31 cellular contexts compared by ENCODE assay signal in the genomic region with DNA sequence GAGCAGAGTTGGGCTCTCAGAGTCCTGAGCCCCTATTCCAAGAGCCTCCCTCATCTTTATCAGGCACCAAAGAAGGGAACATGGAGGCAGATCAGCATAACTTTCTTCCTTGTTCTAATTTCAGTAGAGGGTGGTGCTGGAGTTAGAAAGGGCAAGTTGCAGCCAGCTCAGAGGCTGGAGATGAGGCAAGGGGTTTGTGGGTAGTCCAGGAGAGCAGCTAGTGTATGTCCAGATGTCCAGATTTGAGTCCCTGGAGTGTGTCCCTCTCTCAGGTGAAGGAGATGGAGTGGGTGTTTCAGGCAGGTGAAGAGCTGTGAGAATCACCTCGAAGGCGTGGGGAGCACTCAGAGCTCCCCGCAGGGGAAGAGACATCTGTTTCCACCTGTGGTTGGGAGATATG. TPM values are rescaled to one million over a fixed set of nuclear protein-coding genes. Genes with fewer than 3 reads are reported as not detected.
DNase-seq lines count a peak whose midpoint lies in the region; ATAC-seq, FAIRE-seq and TF ChIP-seq lines count a peak whose summit lies in the region.
"Had no signal": no experiment of that assay in that cellular context is flagged by ENCODE, and none has a peak within 500 bp of the region (broad histone marks: within the 10 kb centered on the region; RNA-seq: fewer than 3 reads in every experiment).

No MANE protein-coding gene starts in this region.

- H3K27ac ChIP-seq in IMR-90 (ENCODE audit: insufficient read depth, low read length) (no peak overlapping the region), endothelial cell of umbilical vein (ENCODE audit: insufficient read depth, low read depth, low read length) (peak overlapping the region; percentile 65), right atrium auricular region (peak overlapping the region; percentile 67 to 76), suprapubic skin (peak overlapping the region; percentile 82), SK-N-SH (ENCODE audit: low read depth in 2 of 2, low read length in 1 of 2) (no peak overlapping the region)
- H3K27ac ChIP-seq: body of pancreas, left lung, upper lobe of right lung, WERI-Rb-1 had no signal

- WGBS in IMR-90 (ENCODE audit: extremely low coverage in 2 of 2, insufficient read length in 1 of 2), 2 experiments: 87% methylated on average over 3 of the region's 3 CpGs; no CpG with 5 or more reads in 1 of the 2 experiments
- WGBS in suprapubic skin: 86% methylated on average over 2 of the region's 3 CpGs
- 0% methylated on average over 1 of the region's 3 CpGs for WGBS in SK-N-SH (ENCODE audit: low lambda C conversion rate)

- H3K4me2 ChIP-seq in IMR-90 (ENCODE audit: low read depth, low read length) (no peak overlapping the region), endothelial cell of umbilical vein (ENCODE audit: insufficient read depth, low read length) (peak overlapping the region; percentile 50), SK-N-SH (no peak overlapping the region)

- TF ChIP-seq RAD21 in IMR-90 (IDR thresholded peaks at IDR 0.05; ENCODE audit: low read length): no peak
- TF ChIP-seq RAD21 in SK-N-SH (IDR thresholded peaks at IDR 0.05; ENCODE audit: low read length): no peak

- no peaks in the 10 kb centered on the region for H3K36me3 ChIP-seq in IMR-90 (ENCODE audit: control insufficient read depth, insufficient read depth, low read length)
- no peaks in the 10 kb centered on the region for H3K36me3 ChIP-seq in endothelial cell of umbilical vein (ENCODE audit: control insufficient read depth in 2 of 2, extremely low read depth in 1 of 2, insufficient read depth in 2 of 2, low read length in 2 of 2)
- H3K36me3 ChIP-seq in right atrium auricular region: no peaks in the 10 kb centered on the region
- H3K36me3 ChIP-seq in suprapubic skin: no peaks in the 10 kb centered on the region
- no peaks in the 10 kb centered on the region for H3K36me3 ChIP-seq in SK-N-SH (replicated peaks in 1 of 2; ENCODE audit: control insufficient read depth in 1 of 2, insufficient read depth in 2 of 2, low read length in 1 of 2)
- H3K36me3 ChIP-seq: left lung, upper lobe of right lung, WERI-Rb-1 had no signal

- peak overlapping the region; percentile 6 for H2AK9ac ChIP-seq in IMR-90 (replicated peaks; ENCODE audit: low read depth, low read length, poor library complexity)

- no peak overlapping the region for H2BK5ac ChIP-seq in IMR-90 (ENCODE audit: low read depth, low read length, poor library complexity, severe bottlenecking)

- no peak overlapping the region for H2BK15ac ChIP-seq in IMR-90 (ENCODE audit: low read depth, low read length)

- no peak overlapping the region for H3K23ac ChIP-seq in IMR-90 (ENCODE audit: low read depth, low read length)

- H3K9me1 ChIP-seq in IMR-90 (ENCODE audit: insufficient read depth, low read length): no peaks in the 10 kb centered on the region; the same call in 1 of the 2 replicates
- H3K9me1 ChIP-seq in endothelial cell of umbilical vein (replicated peaks; ENCODE audit: control insufficient read depth, extremely low read depth, insufficient read depth, low read length): no peaks in the 10 kb centered on the region

- H2AFZ ChIP-seq in IMR-90 (replicated peaks; ENCODE audit: low read length, poor library complexity): no peak overlapping the region
- peak overlapping the region; percentile 83 for H2AFZ ChIP-seq in endothelial cell of umbilical vein (ENCODE audit: low read depth, low read length)
- H2AFZ ChIP-seq in SK-N-SH (ENCODE audit: low read depth): no peak overlapping the region

- H3K4me1 ChIP-seq in IMR-90 (ENCODE audit: control insufficient read depth, insufficient read depth, low read length) (no peaks in the 10 kb centered on the region), endothelial cell of umbilical vein (ENCODE audit: control insufficient read depth, extremely low read depth, insufficient read depth, low read length) (peaks cover 17% of the 10 kb centered on the region), right atrium auricular region (peaks cover 0 to 20% of the 10 kb centered on the region in 2 donors), suprapubic skin (peaks cover 36% of the 10 kb centered on the region), SK-N-SH (ENCODE audit: control insufficient read depth in 1 of 2, insufficient read depth in 2 of 2, low read depth in 1 of 2, low read length in 1 of 2) (peaks cover 0 to 10% of the 10 kb centered on the region in 2 experiments; a peak in 2 of 4 replicates)
- H3K4me1 ChIP-seq: body of pancreas, left lung, upper lobe of right lung had no signal

- CTCF ChIA-PET in IMR-90 (lab: Yijun Ruan, JAX): interaction anchor here (0.6 to 1.1 kb wide), 2 partner anchors 122 to 123 kb away, joined by 3 read pairs; a partner anchor contains a TSS
- CTCF ChIA-PET in endothelial cell of umbilical vein (lab: Charles Lee): interaction anchor here (0.7 to 3.5 kb wide), 5 partner anchors 9 to 122 kb away, joined by 3 to 44 read pairs (median 7); a partner anchor contains a TSS
- CTCF ChIA-PET in SK-N-SH (lab: Yijun Ruan, JAX): interaction anchor here (1.1 to 1.4 kb wide), 2 partner anchors 15 to 121 kb away, joined by 5 read pairs; no protein-coding TSS in a partner anchor

- H3K56ac ChIP-seq in IMR-90 (ENCODE audit: extremely low read depth, insufficient read depth, low read length): no peak overlapping the region

- dilution Hi-C loops in IMR-90 (cut with HindIII; ENCODE audit: low sequenced_read_pairs, unreplicated experiment) (no loop called here), endothelial cell of umbilical vein (cut with MboI; ENCODE audit: extremely low pct_ligation_motif_present, low sequenced_read_pairs) (no loop called here)

- H3K14ac ChIP-seq in IMR-90 (replicated peaks; ENCODE audit: low read depth, low read length): no peak overlapping the region

- BruUV-seq in IMR-90 (replicated peaks; lab: Mats Ljungman, UMichigan) (no TSS peak), endothelial cell of umbilical vein (replicated peaks; lab: Mats Ljungman, UMichigan) (no TSS peak)

- no peaks in the 10 kb centered on the region for H3K9me2 ChIP-seq in SK-N-SH

- TF ChIP-seq POLR2A in IMR-90 (IDR thresholded peaks at IDR 0.05; ENCODE audit: low read depth, low read length) (no peak), endothelial cell of umbilical vein (IDR thresholded peaks at IDR 0.05; ENCODE audit: low read depth, low read length) (no peak), suprapubic skin (IDR thresholded peaks at IDR 0.05) (no peak)

- no peak overlapping the region for H3K18ac ChIP-seq in IMR-90 (ENCODE audit: low read depth, low read length)

- H3K4me3 ChIP-seq in IMR-90 (ENCODE audit: insufficient read depth, low read depth, low read length) (no peak overlapping the region), endothelial cell of umbilical vein (replicated peaks in 1 of 3; ENCODE audit: insufficient read depth in 1 of 3, low read depth in 1 of 3, low read length in 3 of 3) (no peak overlapping the region), right atrium auricular region (no peak overlapping the region), suprapubic skin (no peak overlapping the region), SK-N-SH (ENCODE audit: low read depth in 2 of 2, low read length in 1 of 2) (no peak overlapping the region)
- H3K4me3 ChIP-seq: body of pancreas, left lung, upper lobe of right lung had no signal

- H2AK5ac ChIP-seq in IMR-90 (ENCODE audit: low read depth, low read length): no peak overlapping the region

- H4K91ac ChIP-seq in IMR-90 (ENCODE audit: insufficient read depth, low read depth, low read length): no peak overlapping the region

- no peak overlapping the region for H2BK120ac ChIP-seq in IMR-90 (ENCODE audit: low read depth, low read length)

- H3K27me3 ChIP-seq in IMR-90 (ENCODE audit: control insufficient read depth, insufficient read depth, low read length) (peaks cover 69% of the 10 kb centered on the region), endothelial cell of umbilical vein (ENCODE audit: control insufficient read depth in 2 of 2, insufficient read depth in 2 of 2, low read length in 2 of 2) (peaks cover 0 to 1% of the 10 kb centered on the region in 2 experiments), right atrium auricular region (no peaks in the 10 kb centered on the region), suprapubic skin (no peaks in the 10 kb centered on the region), SK-N-SH (ENCODE audit: insufficient read depth) (no peaks in the 10 kb centered on the region; the same call in 1 of the 2 replicates)
- H3K27me3 ChIP-seq: body of pancreas, upper lobe of right lung had no signal

- DNase-seq in IMR-90: no peak
- DNase-seq in endothelial cell of umbilical vein (ENCODE audit: low read depth, low spot score): no peak
- no peak for DNase-seq in right atrium auricular region (ENCODE audit: low spot score)
- no peak for DNase-seq in suprapubic skin (ENCODE audit: low spot score in 2 of 2)
- no peak for DNase-seq in NCI-H82 treated with DMSO at 0.1 percent for 48 hours (lab: John Stamatoyannopoulos, UW; ENCODE audit: unreplicated experiment)
- no peak for DNase-seq in NCI-H2029 (lab: John Stamatoyannopoulos, UW)
- DNase-seq in effector CD4-positive, alpha-beta T cell: no peak
- no peak for DNase-seq in SK-N-SH
- DNase-seq: activated CD4-positive, alpha-beta T cell treated with anti-CD3 and anti-CD28 coated beads, Interleukin-2, amount 10 ng/mL, durations not matched to agents 7 days and 5 days; activated CD8-positive, alpha-beta memory T cell treated with anti-CD3 and anti-CD28 coated beads, Interleukin-2, amount 10 ng/mL, durations not matched to agents 7 days and 5 days; activated naive CD4-positive, alpha-beta T cell; activated T-cell treated with anti-CD3 and anti-CD28 coated beads, Interleukin-2, amount 50 U/mL, for 48 hours; body of pancreas; C1 segment of cervical spinal cord; Calu3; Kasumi-1; left lung; naive B cell; NCI-H1048; NCI-H1694; NCI-H524 treated with DMSO at 0.1 percent for 48 hours; stimulated activated CD4-positive, alpha-beta T cell treated with anti-CD3 and anti-CD28 coated beads, Interleukin-4, amount 100 ng/mL, for 1 hour; T1000; upper lobe of right lung; WERI-Rb-1 had no signal

- no peak for ATAC-seq in IMR-90 (ENCODE audit: low read depth)
- ATAC-seq: activated CD8-positive, alpha-beta memory T cell treated with anti-CD3 and anti-CD28 coated beads, Interleukin-2, amount 10 ng/mL, durations not matched to agents 7 days and 5 days; body of pancreas had no signal

- H4K5ac ChIP-seq in IMR-90 (ENCODE audit: low read depth, low read length): no peak overlapping the region

- no peak for TF ChIP-seq CTCF in IMR-90 (conservative IDR thresholded peaks at IDR 0.05; ENCODE audit: low read depth, low read length)
- no peak for TF ChIP-seq CTCF in endothelial cell of umbilical vein (IDR thresholded peaks at IDR 0.05; ENCODE audit: extremely low read depth in 1 of 2, insufficient read depth in 1 of 2, low read depth in 1 of 2, low read length in 2 of 2)
- no peak for TF ChIP-seq CTCF in right atrium auricular region (IDR thresholded peaks at IDR 0.05)
- no peak for TF ChIP-seq CTCF in suprapubic skin (IDR thresholded peaks at IDR 0.05)
- no peak for TF ChIP-seq CTCF in SK-N-SH (IDR thresholded peaks at IDR 0.05)

- H3K9ac ChIP-seq in IMR-90 (ENCODE audit: low read depth, low read length): no peak overlapping the region
- peak overlapping the region; percentile 8 for H3K9ac ChIP-seq in endothelial cell of umbilical vein (replicated peaks; ENCODE audit: extremely low read depth, insufficient read depth, low read length)
- no peak overlapping the region for H3K9ac ChIP-seq in SK-N-SH

- H3K9me3 ChIP-seq in IMR-90 (ENCODE audit: control insufficient read depth, insufficient read depth, low read length) (no peaks in the 10 kb centered on the region), endothelial cell of umbilical vein (replicated peaks; ENCODE audit: control insufficient read depth, insufficient read depth, low read length) (no peaks in the 10 kb centered on the region), right atrium auricular region (peaks cover 0 to 5% of the 10 kb centered on the region in 2 donors), suprapubic skin (no peaks in the 10 kb centered on the region), SK-N-SH (no peaks in the 10 kb centered on the region)
- H3K9me3 ChIP-seq: upper lobe of right lung had no signal

- TF ChIP-seq EP300 in suprapubic skin (IDR thresholded peaks at IDR 0.05) (no peak), SK-N-SH (IDR thresholded peaks at IDR 0.05; ENCODE audit: borderline replicate concordance in 1 of 2, low read depth in 1 of 2, low read length in 1 of 2) (no peak)

- H2BK20ac ChIP-seq in IMR-90 (ENCODE audit: low read depth, low read length): no peak overlapping the region

- intact Hi-C loops in IMR-90 (cut with micrococcal nuclease): no loop called here
- intact Hi-C loops in endothelial cell of umbilical vein (cut with micrococcal nuclease): loop anchor here (1.0 to 2.0 kb wide), 2 partner anchors 49 to 101 kb away; a partner anchor contains a TSS

- H3K79me2 ChIP-seq in endothelial cell of umbilical vein (ENCODE audit: control insufficient read depth, insufficient read depth, low read length): no peaks in the 10 kb centered on the region
- no peaks in the 10 kb centered on the region for H3K79me2 ChIP-seq in SK-N-SH (ENCODE audit: insufficient read depth)

- no peaks in the 10 kb centered on the region for H3K79me1 ChIP-seq in IMR-90 (ENCODE audit: low read depth in 1 of 2, low read length in 2 of 2)

- POLR2A ChIA-PET in IMR-90 (lab: Charles Lee; ENCODE audit: unreplicated experiment) (no interaction called here), endothelial cell of umbilical vein (lab: Charles Lee) (no interaction called here), SK-N-SH (lab: Yijun Ruan, JAX) (no interaction called here)

- in situ Hi-C loops in IMR-90 (cut with MboI; ENCODE audit: low sequenced_read_pairs): no loop called here

- no peaks in the 10 kb centered on the region for H4K20me1 ChIP-seq in IMR-90 (ENCODE audit: insufficient read depth, low read length)
- H4K20me1 ChIP-seq in endothelial cell of umbilical vein (replicated peaks; ENCODE audit: control insufficient read depth, extremely low read depth, insufficient read depth, low read length): no peaks in the 10 kb centered on the region
- H4K20me1 ChIP-seq in SK-N-SH (ENCODE audit: insufficient read depth): no peaks in the 10 kb centered on the region

- no peak for FAIRE-seq in endothelial cell of umbilical vein (lab: Jason Lieb, UNC)
- FAIRE-seq: frontal cortex had no signal

- no peaks in the 10 kb centered on the region for H3F3A ChIP-seq in SK-N-SH (replicated peaks; ENCODE audit: insufficient read depth)

- no peak overlapping the region for H4K8ac ChIP-seq in IMR-90 (ENCODE audit: low read depth in 2 of 2, low read length in 2 of 2)

- no peak overlapping the region for H3K4ac ChIP-seq in IMR-90 (ENCODE audit: low read depth, low read length)

RNA-seq across cellular contexts. Expression of a gene that starts 0.5 kb away (rescaled TPM):
- total RNA-seq in IMR-90 (2012; rRNA removed): not detected in 2 replicates
- polyA plus RNA-seq in IMR-90 (2012; rRNA removed): not detected in 2 replicates
- polyA plus RNA-seq in IMR-90 (2012; cell fraction: cytosol; rRNA removed): not detected in 2 replicates
- not detected in 2 replicates for polyA plus RNA-seq in IMR-90 (2012; cell fraction: nucleus; rRNA removed; ENCODE audit: low replicate concordance)
- not detected in 2 replicates for total RNA-seq in endothelial cell of umbilical vein
- polyA plus RNA-seq in endothelial cell of umbilical vein: not detected in 2 replicates
- not detected in 2 replicates for polyA plus RNA-seq in endothelial cell of umbilical vein (2011; cell fraction: cytosol; rRNA removed)
- not detected in 2 replicates for polyA plus RNA-seq in endothelial cell of umbilical vein (2011; cell fraction: nucleus; rRNA removed)
- polyA plus RNA-seq in endothelial cell of umbilical vein (2012): not detected in 2 replicates
- not detected in 2 replicates for polyA minus RNA-seq in endothelial cell of umbilical vein
- not detected for polyA minus RNA-seq in endothelial cell of umbilical vein (2011; cell fraction: cytosol; rRNA and poly(A)+ RNA removed)
- not detected in 2 replicates for polyA minus RNA-seq in endothelial cell of umbilical vein (2011; cell fraction: nucleus; rRNA and poly(A)+ RNA removed)
- total RNA-seq in right atrium auricular region: under 1 TPM in 1 of 2 donors, not detected in 1; 0.19 TPM
- under 1 TPM in 1 of 4 donors, not detected in 3; 0.26 TPM for total RNA-seq in suprapubic skin
- polyA plus RNA-seq in SK-N-SH (2012; rRNA removed): not detected in 2 replicates
- not detected in 2 replicates for polyA plus RNA-seq in SK-N-SH (2012; cell fraction: cytosol; rRNA removed)
- polyA plus RNA-seq in SK-N-SH (2012; cell fraction: nucleus; rRNA removed): not detected in 2 replicates
- total RNA-seq: activated CD4-positive, alpha-beta T cell treated with anti-CD3 and anti-CD28 coated beads, Interleukin-2, amount 10 ng/mL, durations not matched to agents 7 days and 5 days; activated CD8-positive, alpha-beta memory T cell treated with anti-CD3 and anti-CD28 coated beads, Interleukin-2, amount 10 ng/mL, durations not matched to agents 7 days and 5 days; body of pancreas; Calu3; chondrocyte; Daoy; epithelial cell of proximal tubule; frontal cortex; HFFc6; left lung; pulmonary artery endothelial cell; upper lobe of right lung had no signal

RNA-seq across cellular contexts. Expression of a gene that starts 27.5 kb away (rescaled TPM):
- total RNA-seq in IMR-90 (2012; rRNA removed) (not detected in 2 replicates), endothelial cell of umbilical vein (not detected in 2 replicates), right atrium auricular region (1 to 10 TPM; 1.8 to 2.4 TPM), suprapubic skin (1 to 10 TPM; 1.4 to 3.7 (median 2.3) TPM)
- polyA plus RNA-seq in IMR-90 (2012; rRNA removed) (not detected in 2 replicates), endothelial cell of umbilical vein (not detected in 2 replicates), SK-N-SH (2012; rRNA removed) (0.06 and 0.08 TPM in 2 replicates)
- polyA plus RNA-seq in IMR-90 (2012; cell fraction: cytosol; rRNA removed): not detected in 2 replicates
- polyA plus RNA-seq in IMR-90 (2012; cell fraction: nucleus; rRNA removed; ENCODE audit: low replicate concordance): not detected in 2 replicates
- polyA plus RNA-seq in endothelial cell of umbilical vein (2011; cell fraction: cytosol; rRNA removed): not detected in 2 replicates
- not detected in 2 replicates for polyA plus RNA-seq in endothelial cell of umbilical vein (2011; cell fraction: nucleus; rRNA removed)
- polyA plus RNA-seq in endothelial cell of umbilical vein (2012): not detected in 2 replicates
- not detected in 2 replicates for polyA minus RNA-seq in endothelial cell of umbilical vein
- 0.72 TPM for polyA minus RNA-seq in endothelial cell of umbilical vein (2011; cell fraction: cytosol; rRNA and poly(A)+ RNA removed)
- not detected in 2 replicates for polyA minus RNA-seq in endothelial cell of umbilical vein (2011; cell fraction: nucleus; rRNA and poly(A)+ RNA removed)
- polyA plus RNA-seq in SK-N-SH (2012; cell fraction: cytosol; rRNA removed): 0.05 and 0.13 TPM in 2 replicates
- 0.23 and 0.30 TPM in 2 replicates for polyA plus RNA-seq in SK-N-SH (2012; cell fraction: nucleus; rRNA removed)
- total RNA-seq: activated CD4-positive, alpha-beta T cell treated with anti-CD3 and anti-CD28 coated beads, Interleukin-2, amount 10 ng/mL, durations not matched to agents 7 days and 5 days; activated CD8-positive, alpha-beta memory T cell treated with anti-CD3 and anti-CD28 coated beads, Interleukin-2, amount 10 ng/mL, durations not matched to agents 7 days and 5 days; Calu3; chondrocyte; epithelial cell of proximal tubule; frontal cortex; HFFc6; left lung; pulmonary artery endothelial cell; upper lobe of right lung had no signal

RNA-seq across cellular contexts. Expression of a gene that starts 48.6 kb away (rescaled TPM):
- not detected in 2 replicates for total RNA-seq in IMR-90 (2012; rRNA removed)
- not detected in 2 replicates for polyA plus RNA-seq in IMR-90 (2012; rRNA removed)
- not detected in 2 replicates for polyA plus RNA-seq in IMR-90 (2012; cell fraction: cytosol; rRNA removed)
- polyA plus RNA-seq in IMR-90 (2012; cell fraction: nucleus; rRNA removed; ENCODE audit: low replicate concordance): not detected in 2 replicates
- not detected in 2 replicates for total RNA-seq in endothelial cell of umbilical vein
- polyA plus RNA-seq in endothelial cell of umbilical vein: not detected in 2 replicates
- polyA plus RNA-seq in endothelial cell of umbilical vein (2011; cell fraction: cytosol; rRNA removed): not detected in 2 replicates
- polyA plus RNA-seq in endothelial cell of umbilical vein (2011; cell fraction: nucleus; rRNA removed): not detected in 2 replicates
- not detected in 2 replicates for polyA plus RNA-seq in endothelial cell of umbilical vein (2012)
- polyA minus RNA-seq in endothelial cell of umbilical vein: not detected in 2 replicates
- not detected for polyA minus RNA-seq in endothelial cell of umbilical vein (2011; cell fraction: cytosol; rRNA and poly(A)+ RNA removed)
- polyA minus RNA-seq in endothelial cell of umbilical vein (2011; cell fraction: nucleus; rRNA and poly(A)+ RNA removed): not detected in 2 replicates
- 1 to 10 TPM in 1 of 2 donors, under 1 TPM in 1; 0.90 to 1.2 TPM for total RNA-seq in right atrium auricular region
- 10 to 100 TPM; 14.3 to 20.7 (median 16.3) TPM for total RNA-seq in suprapubic skin
- polyA plus RNA-seq in SK-N-SH (2012; rRNA removed): 0.02 TPM in 1 of 2 replicates, not detected in the other
- 0.01 and 0.05 TPM in 2 replicates for polyA plus RNA-seq in SK-N-SH (2012; cell fraction: cytosol; rRNA removed)
- 0.05 and 0.07 TPM in 2 replicates for polyA plus RNA-seq in SK-N-SH (2012; cell fraction: nucleus; rRNA removed)
- total RNA-seq: chondrocyte, frontal cortex, HFFc6, pulmonary artery endothelial cell had no signal

RNA-seq across cellular contexts. Expression of a gene that starts 50.1 kb away (rescaled TPM):
- 4.2 and 5.2 TPM in 2 replicates for total RNA-seq in IMR-90 (2012; rRNA removed)
- 4.5 and 5.3 TPM in 2 replicates for polyA plus RNA-seq in IMR-90 (2012; rRNA removed)
- polyA plus RNA-seq in IMR-90 (2012; cell fraction: cytosol; rRNA removed): 10.6 and 10.9 TPM in 2 replicates
- 8.2 and 11.4 TPM in 2 replicates for polyA plus RNA-seq in IMR-90 (2012; cell fraction: nucleus; rRNA removed; ENCODE audit: low replicate concordance)
- total RNA-seq in endothelial cell of umbilical vein: 12.6 and 15.1 TPM in 2 replicates
- 30.3 and 34.9 TPM in 2 replicates for polyA plus RNA-seq in endothelial cell of umbilical vein
- polyA plus RNA-seq in endothelial cell of umbilical vein (2011; cell fraction: cytosol; rRNA removed): 17.1 and 17.9 TPM in 2 replicates
- 17.9 and 18.2 TPM in 2 replicates for polyA plus RNA-seq in endothelial cell of umbilical vein (2011; cell fraction: nucleus; rRNA removed)
- polyA plus RNA-seq in endothelial cell of umbilical vein (2012): 11.3 and 18.5 TPM in 2 replicates
- polyA minus RNA-seq in endothelial cell of umbilical vein: 34.6 and 36.7 TPM in 2 replicates
- not detected for polyA minus RNA-seq in endothelial cell of umbilical vein (2011; cell fraction: cytosol; rRNA and poly(A)+ RNA removed)
- 9.9 and 11.4 TPM in 2 replicates for polyA minus RNA-seq in endothelial cell of umbilical vein (2011; cell fraction: nucleus; rRNA and poly(A)+ RNA removed)
- 10 to 100 TPM; 17.2 to 23.4 TPM for total RNA-seq in right atrium auricular region
- total RNA-seq in suprapubic skin: 10 to 100 TPM; 17.4 to 30.7 (median 21.8) TPM
- 0.18 and 0.54 TPM in 2 replicates for polyA plus RNA-seq in SK-N-SH (2012; rRNA removed)
- 0.19 and 0.46 TPM in 2 replicates for polyA plus RNA-seq in SK-N-SH (2012; cell fraction: cytosol; rRNA removed)
- polyA plus RNA-seq in SK-N-SH (2012; cell fraction: nucleus; rRNA removed): 0.66 and 0.76 TPM in 2 replicates
- total RNA-seq: activated CD8-positive, alpha-beta memory T cell treated with anti-CD3 and anti-CD28 coated beads, Interleukin-2, amount 10 ng/mL, durations not matched to agents 7 days and 5 days had no signal

Comparison
In these comparisons a context has a peak if more than half of its experiments do, and no peak if none do; other contexts are left out.
1. H3K27ac ChIP-seq: peak in endothelial cell of umbilical vein (single experiment), right atrium auricular region (2 of 2) and suprapubic skin (single experiment); none in IMR-90 (single experiment) and SK-N-SH (0 of 2).
2. RNA of a gene that starts 48.6 kb away (total RNA-seq): 14.3 to 20.7 TPM in suprapubic skin; 0.90 to 1.2 TPM in right atrium auricular region, not detected in IMR-90 and not detected in endothelial cell of umbilical vein; every median in the first group is over 4 times any median in the second.